In the genomic region with DNA sequence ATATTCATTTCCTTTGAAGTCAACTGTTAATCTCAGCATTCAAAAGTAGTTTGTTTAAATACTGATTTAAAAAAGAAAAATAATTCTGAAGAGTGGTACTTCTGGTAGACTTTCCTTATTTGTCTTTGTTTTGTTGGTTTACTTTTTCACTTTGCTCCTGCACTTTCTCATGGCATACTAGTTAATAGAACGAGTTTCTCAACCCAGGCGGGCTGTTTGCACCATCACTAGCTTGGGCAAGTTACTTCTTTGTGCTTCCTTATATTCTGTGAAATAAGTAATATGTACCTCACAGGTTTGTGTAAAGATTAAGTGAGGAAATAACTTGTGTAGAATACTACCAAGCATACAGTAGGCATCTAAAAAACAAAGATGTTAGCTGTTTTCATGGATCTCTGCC, we compare ENCODE assay signal across 16 cellular contexts. TPM values are rescaled to one million over a fixed set of nuclear protein-coding genes. Genes with fewer than 3 reads are reported as not detected.
DNase-seq lines count a peak whose midpoint lies in the region; ATAC-seq, FAIRE-seq and TF ChIP-seq lines count a peak whose summit lies in the region.
"Had no signal": no experiment of that assay in that cellular context is flagged by ENCODE, and none has a peak within 500 bp of the region (broad histone marks: within the 10 kb centered on the region; RNA-seq: fewer than 3 reads in every experiment).

No MANE protein-coding gene starts in this region.

- H3K4me3 ChIP-seq in PC-3 (ENCODE audit: low read length) = peak overlapping the region; percentile 48; the same call in 1 of the 2 replicates
- H3K4me3 ChIP-seq in epithelial cell of esophagus (ENCODE audit: low read length) = no peak overlapping the region
- no peak overlapping the region for H3K4me3 ChIP-seq in skeletal muscle satellite cell (ENCODE audit: low read length)
- H3K4me3 ChIP-seq in OCI-LY7 (ENCODE audit: low read depth, low read length, poor library complexity, severe bottlenecking) = no peak overlapping the region
- H3K4me3 ChIP-seq: BLaER1, K562 had no signal

- H3K27ac ChIP-seq in PC-3 (ENCODE audit: low read length) (peak overlapping the region; percentile 82), OCI-LY7 (ENCODE audit: low read depth, low read length, poor library complexity, severe bottlenecking) (no peak overlapping the region)
- H3K27ac ChIP-seq: BLaER1 had no signal

- BruUV-seq in PC-3 (replicated peaks; lab: Mats Ljungman, UMichigan) (no TSS peak), OCI-LY7 (replicated peaks; lab: Mats Ljungman, UMichigan) (no TSS peak)

- H4K20me1 ChIP-seq in PC-3 (ENCODE audit: low read length) (no peaks in the 10 kb centered on the region), OCI-LY7 (ENCODE audit: insufficient read depth, low read length) (no peaks in the 10 kb centered on the region)
- H4K20me1 ChIP-seq: BLaER1 had no signal

- H3K27me3 ChIP-seq in PC-3 (ENCODE audit: low read length) (no peaks in the 10 kb centered on the region), skeletal muscle satellite cell (ENCODE audit: control insufficient read depth, insufficient read depth, low read length) (no peaks in the 10 kb centered on the region)
- H3K27me3 ChIP-seq: BLaER1 had no signal

- POLR2A ChIA-PET in PC-3 (lab: Charles Lee; ENCODE audit: unreplicated experiment) (interaction anchor here (0.6 to 0.8 kb wide), 5 partner anchors 12 to 377 kb away, joined by 3 to 8 read pairs (median 5); no protein-coding TSS in a partner anchor), OCI-LY7 (lab: Charles Lee) (interaction anchor here (0.6 to 1.4 kb wide), 3 partner anchors 58 to 467 kb away, joined by 3 to 4 read pairs (median 4); no protein-coding TSS in a partner anchor)

- no peak for TF ChIP-seq CTCF in PC-3 (conservative IDR thresholded peaks at IDR 0.05; ENCODE audit: low read depth, low read length)
- no peak for TF ChIP-seq CTCF in epithelial cell of esophagus (IDR thresholded peaks at IDR 0.05; ENCODE audit: insufficient read depth, low read depth, low read length, missing control alignments)
- TF ChIP-seq CTCF in OCI-LY7 (conservative IDR thresholded peaks at IDR 0.05; ENCODE audit: low read length) = no peak

- no peaks in the 10 kb centered on the region for H3K9me2 ChIP-seq in PC-3 (replicated peaks; ENCODE audit: low read length)
- no peaks in the 10 kb centered on the region; the same call in 1 of the 2 replicates for H3K9me2 ChIP-seq in OCI-LY7 (ENCODE audit: insufficient read depth, low read length)

- H2AFZ ChIP-seq in PC-3 (ENCODE audit: low read length) = peak overlapping the region; percentile 51
- H2AFZ ChIP-seq in OCI-LY7 (ENCODE audit: low read length) = no peak overlapping the region

- FAIRE-seq in G401.6 (lab: Jason Lieb, UNC) (peak; percentile 34), RCC 7860 (lab: Jason Lieb, UNC) (no peak)
- FAIRE-seq: K562 had no signal

- peaks cover 39% of the 10 kb centered on the region for H3K4me1 ChIP-seq in PC-3 (ENCODE audit: insufficient read depth, low read length)
- peaks cover 30% of the 10 kb centered on the region for H3K4me1 ChIP-seq in skeletal muscle satellite cell (ENCODE audit: control insufficient read depth, insufficient read depth, low read length)
- peaks cover 29% of the 10 kb centered on the region for H3K4me1 ChIP-seq in OCI-LY7 (ENCODE audit: insufficient read depth, low read length, poor library complexity, severe bottlenecking)
- H3K4me1 ChIP-seq: BLaER1 had no signal

- intact Hi-C loops in PC-3 (cut with micrococcal nuclease) = no loop called here
- intact Hi-C loops in OCI-LY7 (cut with micrococcal nuclease; ENCODE audit: unreplicated experiment) = loop anchor here (10.0 kb wide), 1 partner anchor 292 kb away; the partner anchor contains the start of gene MNAT1

- CTCF ChIA-PET in PC-3 (lab: Charles Lee) (interaction anchor here (0.5 to 2.6 kb wide), 11 partner anchors 52 to 836 kb away, joined by 3 to 20 read pairs (median 3); no protein-coding TSS in a partner anchor), OCI-LY7 (lab: Charles Lee; ENCODE audit: unreplicated experiment) (no interaction called here)

- no peak for ATAC-seq in PC-3
- ATAC-seq: K562, Panc1, T-cell had no signal

- H3K79me2 ChIP-seq in PC-3 (ENCODE audit: low read length) (no peaks in the 10 kb centered on the region), OCI-LY7 (ENCODE audit: insufficient read depth, low read depth, low read length) (no peaks in the 10 kb centered on the region)

- H3K9me3 ChIP-seq in PC-3 (ENCODE audit: low read length) (no peaks in the 10 kb centered on the region), skeletal muscle satellite cell (replicated peaks; ENCODE audit: low read length) (no peaks in the 10 kb centered on the region), OCI-LY7 (ENCODE audit: low read length) (no peaks in the 10 kb centered on the region)
- H3K9me3 ChIP-seq: BLaER1 had no signal

- peak overlapping the region; percentile 62 for H3K9ac ChIP-seq in PC-3 (ENCODE audit: low read length)
- H3K9ac ChIP-seq in skeletal muscle satellite cell (ENCODE audit: low read depth, low read length) = peak overlapping the region; percentile 76
- H3K9ac ChIP-seq: BLaER1 had no signal

- DNase-seq in PC-3 = no peak
- peak; percentile 15 for DNase-seq in epithelial cell of esophagus (ENCODE audit: low read depth)
- no peak for DNase-seq in activated CD8-positive, alpha-beta memory T cell treated with anti-CD3 and anti-CD28 coated beads for 24 hours
- no peak for DNase-seq in OCI-LY7 (ENCODE audit: low spot score)
- no peak for DNase-seq in RCC 7860 (ENCODE audit: low spot score)
- DNase-seq in hypothalamus (lab: John Stamatoyannopoulos, UW) = no peak
- DNase-seq: DMS 273 treated with DMSO at 0.1 percent for 48 hours, NCI-H345, NCI-H526 treated with DMSO at 0.1 percent for 48 hours, SIG-M5, T-cell had no signal

- H3K4me2 ChIP-seq in PC-3 (ENCODE audit: low read length) (peak overlapping the region; percentile 79), skeletal muscle satellite cell (ENCODE audit: low read length) (peak overlapping the region; percentile 74), OCI-LY7 (ENCODE audit: low read length) (no peak overlapping the region)
- H3K4me2 ChIP-seq: BLaER1 had no signal

- H3K36me3 ChIP-seq in PC-3 (ENCODE audit: low read depth, low read length) (no peaks in the 10 kb centered on the region), skeletal muscle satellite cell (ENCODE audit: insufficient read depth, low read length) (no peaks in the 10 kb centered on the region), OCI-LY7 (ENCODE audit: insufficient read depth, low read length) (no peaks in the 10 kb centered on the region)
- H3K36me3 ChIP-seq: BLaER1 had no signal

- no peaks in the 10 kb centered on the region for H3F3A ChIP-seq in PC-3 (ENCODE audit: low read length, unreplicated experiment)

RNA-seq across cellular contexts. Expression of gene SLC38A6, which starts 45.5 kb away (rescaled TPM):
- total RNA-seq in PC-3 (2014; rRNA removed) (24.8 and 28.0 TPM in 2 replicates), OCI-LY7 (2022) (11.0 and 15.8 TPM in 2 replicates)
- 41.7 and 55.3 TPM in 2 replicates for total RNA-seq in skeletal muscle satellite cell (2012; rRNA removed)
- 12.9 and 16.8 TPM in 2 replicates for total RNA-seq in OCI-LY7 (2014; rRNA removed; shearing (Covaris generic))

RNA-seq across cellular contexts. Expression of gene TRMT5, which starts 45.6 kb away (rescaled TPM):
- 12.8 and 15.8 TPM in 2 replicates for total RNA-seq in PC-3 (2014; rRNA removed)
- total RNA-seq in skeletal muscle satellite cell (2012; rRNA removed) = 13.8 and 16.2 TPM in 2 replicates
- 7.0 and 17.6 TPM in 2 replicates for total RNA-seq in OCI-LY7 (2014; rRNA removed; shearing (Covaris generic))
- total RNA-seq in OCI-LY7 (2022) = 12.8 and 14.5 TPM in 2 replicates
